ENCODE assay signal across 15 cellular contexts in genomic region chr16:89089142-89089541, GRCh38. TPM values are rescaled to one million over a fixed set of nuclear protein-coding genes. Genes with fewer than 3 reads are reported as not detected.
A peak's percentile ranks its signal among the peaks of the same experiment; 100 is the strongest.
DNase-seq lines count a peak whose midpoint lies in the region; ATAC-seq and TF ChIP-seq lines count a peak whose summit lies in the region.
"Had no signal": no experiment of that assay in that cellular context is flagged by ENCODE, and none has a peak within 500 bp of the region (broad histone marks: within the 10 kb centered on the region; RNA-seq: fewer than 3 reads in every experiment).

No MANE protein-coding gene starts in this region.

- TF ChIP-seq CTCF in tibial nerve (IDR thresholded peaks at IDR 0.05): no peak

- ATAC-seq in left ventricle myocardium superior (no peak), Right ventricle myocardium superior (ENCODE audit: poor library complexity) (no peak)

- intact Hi-C loops in left ventricle myocardium superior (cut with micrococcal nuclease): no loop called here
- intact Hi-C loops in Right ventricle myocardium superior (cut with DNase I): no loop called here

- WGBS in tibial nerve, 2 donors: 15 to 55% methylated on average over 2 to 9 of the region's 12 CpGs

- TF ChIP-seq POLR2A in tibial nerve (IDR thresholded peaks at IDR 0.05): no peak

- no peaks in the 10 kb centered on the region for H3K36me3 ChIP-seq in tibial nerve
- H3K36me3 ChIP-seq: Peyer's patch had no signal

- peak; percentile 22 for DNase-seq in left ventricle myocardium superior
- no peak for DNase-seq in Right ventricle myocardium superior
- DNase-seq in NCI-H2227 treated with DMSO at 0.1 percent for 48 hours (lab: John Stamatoyannopoulos, UW): peak; percentile 1
- peak; percentile 72 for DNase-seq in iPS-NIHi11 (ENCODE audit: low spot score)
- DNase-seq in kidney glomerular epithelial cell (lab: John Stamatoyannopoulos, UW): no peak
- no peak for DNase-seq in tibial nerve (ENCODE audit: low spot score in 2 of 2)
- no peak for DNase-seq in T-helper 1 cell
- DNase-seq: DMS53, HCEC 1CT, NCI-H187, NCI-H510A, NCI-H774, Peyer's patch, SHP77 had no signal

- no peak for TF ChIP-seq EP300 in tibial nerve (IDR thresholded peaks at IDR 0.05)

- H3K27me3 ChIP-seq in tibial nerve: peaks cover 0 to 49% of the 10 kb centered on the region in 2 donors
- H3K27me3 ChIP-seq: Peyer's patch had no signal

- H3K4me3 ChIP-seq in tibial nerve: no peak overlapping the region
- H3K4me3 ChIP-seq: Peyer's patch had no signal

- no peak overlapping the region for H3K27ac ChIP-seq in tibial nerve
- H3K27ac ChIP-seq: HL-60, Peyer's patch had no signal

- H3K9me3 ChIP-seq in tibial nerve: no peaks in the 10 kb centered on the region
- H3K9me3 ChIP-seq: Peyer's patch had no signal

- H3K4me1 ChIP-seq in tibial nerve: peaks cover 0 to 7% (median 2%) of the 10 kb centered on the region in 4 donors

RNA-seq across cellular contexts. Expression of gene ACSF3, which starts 4.5 kb away (rescaled TPM):
- total RNA-seq in left ventricle myocardium superior: 22.5 TPM
- 15.5 TPM for total RNA-seq in Right ventricle myocardium superior
- 10 to 100 TPM; 29.9 to 48.0 (median 40.3) TPM for total RNA-seq in tibial nerve

Comparison
In these comparisons a context has a peak if more than half of its experiments do, and no peak if none do; other contexts are left out.
1. DNase-seq: peak in left ventricle myocardium superior (single experiment), NCI-H2227 treated with DMSO at 0.1 percent for 48 hours (single experiment) and iPS-NIHi11 (single experiment); none in Right ventricle myocardium superior (single experiment), kidney glomerular epithelial cell (single experiment), tibial nerve (0 of 2) and T-helper 1 cell (0 of 5).